Comparison of ENCODE assay signal across 8 cellular contexts in the genomic region with DNA sequence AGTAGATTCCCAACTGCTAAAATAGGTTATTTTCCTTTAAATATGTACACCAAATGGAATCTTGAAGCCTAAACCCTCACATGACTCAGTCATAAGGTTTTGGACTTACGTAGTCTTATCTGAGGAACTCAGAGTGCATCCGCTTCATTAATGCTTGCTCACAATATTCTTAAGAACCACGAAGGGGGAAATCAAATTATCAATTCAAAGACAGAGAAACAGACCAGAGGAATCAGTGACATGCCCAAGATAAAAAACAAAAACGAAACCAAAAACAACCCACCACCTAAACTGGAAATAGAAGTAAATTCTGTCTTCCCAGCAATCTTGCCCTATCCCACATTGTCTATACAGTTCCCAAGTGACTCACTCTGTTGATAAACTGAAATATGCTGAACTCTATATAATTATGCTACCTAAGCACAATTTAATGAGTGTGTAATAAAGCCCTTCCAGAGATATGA.
DNase-seq lines count a peak whose midpoint lies in the region; ATAC-seq and TF ChIP-seq lines count a peak whose summit lies in the region.
"Had no signal": no experiment of that assay in that cellular context is flagged by ENCODE, and none has a peak within 500 bp of the region (broad histone marks: within the 10 kb centered on the region; RNA-seq: fewer than 3 reads in every experiment).

No MANE protein-coding gene starts in this region.

- H3K36me3 ChIP-seq in adrenal gland (replicated peaks in 1 of 2), result no peaks in the 10 kb centered on the region
- H3K36me3 ChIP-seq: prostate gland had no signal

- ATAC-seq in GM19351 (IDR thresholded peaks at IDR 0.05; ENCODE audit: unreplicated experiment) (no peak), GM21367 (IDR thresholded peaks at IDR 0.05; ENCODE audit: unreplicated experiment) (no peak)

- no peaks in the 10 kb centered on the region for H3K9me3 ChIP-seq in adrenal gland (replicated peaks in 1 of 3)
- H3K9me3 ChIP-seq: prostate gland had no signal

- intact Hi-C loops in adrenal gland (cut with DNase I), result loop anchor here in 1 of 2 donors (10.0 kb wide), 1 partner anchor 139 kb away; the partner anchor contains the start of gene CBLB

- no peaks in the 10 kb centered on the region for H3K27me3 ChIP-seq in adrenal gland

- DNase-seq in NCI-H226 (peak; percentile 78), adrenal gland (peak in 1 of 7 donors; percentile 12), glomerular endothelial cell (ENCODE audit: extremely low read depth, low read depth, low spot score) (peak; percentile 31), stromal cell of bone marrow (ENCODE audit: low read depth) (peak; percentile 55), SIG-M5 treated with dmso at 0.1 percent for 504 hours (lab: John Stamatoyannopoulos, UW; ENCODE audit: unreplicated experiment) (no peak)

- no peak for TF ChIP-seq CTCF in adrenal gland (IDR thresholded peaks at IDR 0.05)

- peaks cover 5 to 21% of the 10 kb centered on the region in 2 donors for H3K4me1 ChIP-seq in adrenal gland (replicated peaks in 1 of 2)
- H3K4me1 ChIP-seq: prostate gland had no signal

- peak in 1 of 2 donors; percentile 65 for TF ChIP-seq POLR2A in adrenal gland (IDR thresholded peaks at IDR 0.05)

- H3K4me3 ChIP-seq in adrenal gland, result peak overlapping the region in 2 of 4 donors; percentile 16 to 42
- H3K4me3 ChIP-seq: prostate gland had no signal

- peak overlapping the region; percentile 19 to 90 (median 75) for H3K27ac ChIP-seq in adrenal gland
- H3K27ac ChIP-seq: prostate gland had no signal

- WGBS in adrenal gland, 4 donors, result 15 to 34% (median 32%) methylated on average over 4 of the region's 4 CpGs
